ENCODE assay signal across 34 cellular contexts in the genomic region with DNA sequence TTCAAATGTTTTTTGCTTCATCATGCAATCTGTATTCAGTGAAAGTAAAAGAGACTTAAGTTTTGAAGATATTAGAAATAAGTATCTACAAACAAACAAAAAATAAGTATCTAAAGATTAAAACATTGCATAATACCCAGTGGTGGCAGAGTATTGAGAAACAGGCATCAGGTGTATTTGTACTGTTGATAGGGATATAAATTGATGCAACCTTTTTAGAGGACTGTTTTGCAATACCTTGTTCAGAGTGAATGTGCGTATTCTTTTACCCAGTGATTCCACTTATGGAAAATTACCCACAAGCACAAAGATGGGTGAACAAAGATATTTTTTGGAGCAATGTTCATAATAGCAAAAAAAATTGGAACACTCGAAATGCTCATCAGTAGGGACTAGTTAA.
DNase-seq lines count a peak whose midpoint lies in the region; ATAC-seq, FAIRE-seq and TF ChIP-seq lines count a peak whose summit lies in the region.
"Had no signal": no experiment of that assay in that cellular context is flagged by ENCODE, and none has a peak within 500 bp of the region (broad histone marks: within the 10 kb centered on the region; RNA-seq: fewer than 3 reads in every experiment).

No MANE protein-coding gene starts in this region.

- H3K4me1 ChIP-seq in RWPE2 (ENCODE audit: insufficient read depth, poor library complexity, severe bottlenecking): peaks cover 33% of the 10 kb centered on the region
- no peaks in the 10 kb centered on the region for H3K4me1 ChIP-seq in CD8-positive, alpha-beta memory T cell (ENCODE audit: insufficient read depth, low read length)
- H3K4me1 ChIP-seq: BE2C, left ventricle myocardium inferior, psoas muscle, SJSA1 had no signal

- ATAC-seq in RWPE2 (ENCODE audit: low read depth): peak; percentile 61
- ATAC-seq in HG03378 (IDR thresholded peaks at IDR 0.05; ENCODE audit: unreplicated experiment): no peak
- ATAC-seq: CD8-positive, alpha-beta T cell; psoas muscle; stimulated activated memory B cell treated with anti-CD40 and anti-IgM and Interleukin-4, amounts not matched to agents 10 μg/mL and 1 μg/mL and 100 μg/mL, for 72 hours; T-cell had no signal

- no peak overlapping the region for H3K4me3 Mint-ChIP-seq in mesothelial cell of epicardium
- no peak overlapping the region for H3K4me3 Mint-ChIP-seq in CD8-positive, alpha-beta memory T cell
- H3K4me3 Mint-ChIP-seq: activated B cell treated with CpG ODN at 0.5 μM for 24 hours; activated T-cell treated with anti-CD3 and anti-CD28 coated beads, Interleukin-2, amount 50 U/mL, for 24 hours; CD8-positive, alpha-beta T cell; HFFc6; naive B cell; stimulated activated memory B cell treated with anti-CD40 and anti-IgM and Interleukin-4, amounts not matched to agents 10 μg/mL and 1 μg/mL and 100 μg/mL, for 72 hours; T-cell; type B pancreatic cell had no signal

- CTCF ChIA-PET in CD8-positive, alpha-beta memory T cell (lab: Charles Lee): no interaction called here

- DNase-seq in H54 (ENCODE audit: insufficient read length, low spot score): no peak
- no peak for DNase-seq in RWPE2 (ENCODE audit: low spot score)
- DNase-seq in epithelial cell of prostate (ENCODE audit: low read depth, low spot score): peak; percentile 20
- DNase-seq in mesothelial cell of epicardium (ENCODE audit: low spot score in 2 of 2, unreplicated experiment in 2 of 2): no peak
- DNase-seq in activated gamma-delta T cell treated with Interleukin-2 at 50 U/mL for 16 hours: no peak
- DNase-seq in CD8-positive, alpha-beta memory T cell: no peak
- DNase-seq in head of caudate nucleus: no peak
- DNase-seq: activated B cell treated with CpG ODN at 0.5 μM for 24 hours; activated CD4-positive, alpha-beta T cell treated with anti-CD3 and anti-CD28 coated beads, Interleukin-2, amount 50 U/mL, for 1 hour; activated T-cell treated with anti-CD3 and anti-CD28 coated beads, Interleukin-2, amount 50 U/mL, for 24 hours; BE2C; CD8-positive, alpha-beta T cell; cerebellar nuclear complex; GM23248; HFFc6; KG1; left ventricle myocardium inferior; midbrain; MM.1S; naive B cell; NCI-H1436; NCI-H2081; NCI-H748 treated with DMSO at 0.1 percent for 48 hours; psoas muscle; stimulated activated CD4-positive, alpha-beta T cell treated with anti-CD3 and anti-CD28 coated beads, Interleukin-15, amount 100 ng/mL, for 24 hours; substantia nigra; T-cell had no signal

- H3K36me3 Mint-ChIP-seq in mesothelial cell of epicardium: peaks cover 2% of the 10 kb centered on the region
- peaks cover 15 to 33% (median 17%) of the 10 kb centered on the region in 3 donors for H3K36me3 Mint-ChIP-seq in CD8-positive, alpha-beta memory T cell
- H3K36me3 Mint-ChIP-seq: type B pancreatic cell had no signal

- no peaks in the 10 kb centered on the region for H3K36me3 ChIP-seq in RWPE2 (ENCODE audit: low read depth)
- no peaks in the 10 kb centered on the region for H3K36me3 ChIP-seq in CD8-positive, alpha-beta memory T cell (ENCODE audit: insufficient read depth, low read length)
- H3K36me3 ChIP-seq: BE2C, left ventricle myocardium inferior, neutrophil, SJSA1 had no signal

- H3K4me1 Mint-ChIP-seq in mesothelial cell of epicardium: peaks cover 7% of the 10 kb centered on the region
- H3K4me1 Mint-ChIP-seq in CD8-positive, alpha-beta memory T cell: peaks cover 11 to 31% (median 24%) of the 10 kb centered on the region in 3 donors
- H3K4me1 Mint-ChIP-seq: activated B cell treated with CpG ODN at 0.5 μM for 24 hours; naive B cell; stimulated activated memory B cell treated with anti-CD40 and anti-IgM and Interleukin-4, amounts not matched to agents 10 μg/mL and 1 μg/mL and 100 μg/mL, for 72 hours had no signal

- H3K9me3 ChIP-seq in RWPE2 (ENCODE audit: severe bottlenecking): no peaks in the 10 kb centered on the region
- H3K9me3 ChIP-seq in CD8-positive, alpha-beta memory T cell (ENCODE audit: low read length): no peaks in the 10 kb centered on the region
- H3K9me3 ChIP-seq: BE2C, left ventricle myocardium inferior, neutrophil, psoas muscle, SJSA1 had no signal

- peak overlapping the region; percentile 16 for H3K27ac Mint-ChIP-seq in mesothelial cell of epicardium
- peak overlapping the region in 1 of 8 donors; percentile 32 for H3K27ac Mint-ChIP-seq in CD8-positive, alpha-beta memory T cell
- H3K27ac Mint-ChIP-seq: activated B cell treated with CpG ODN at 0.5 μM for 24 hours; CD8-positive, alpha-beta T cell; HFFc6; naive B cell; stimulated activated memory B cell treated with anti-CD40 and anti-IgM and Interleukin-4, amounts not matched to agents 10 μg/mL and 1 μg/mL and 100 μg/mL, for 72 hours; T-cell; type B pancreatic cell had no signal

- FAIRE-seq in H54 (lab: Jason Lieb, UNC): peak; percentile 20
- FAIRE-seq: endometrium, RCC 7860 had no signal

- no peak for TF ChIP-seq CTCF in RWPE2 (IDR thresholded peaks at IDR 0.05; ENCODE audit: poor library complexity, severe bottlenecking)
- TF ChIP-seq CTCF in mesothelial cell of epicardium (IDR thresholded peaks at IDR 0.05; ENCODE audit: unreplicated experiment): no peak

- H3K27me3 ChIP-seq in RWPE2 (ENCODE audit: insufficient read depth, poor library complexity, severe bottlenecking): no peaks in the 10 kb centered on the region
- H3K27me3 ChIP-seq in CD8-positive, alpha-beta memory T cell (ENCODE audit: insufficient read depth, low read length, poor library complexity, severe bottlenecking): no peaks in the 10 kb centered on the region
- H3K27me3 ChIP-seq: BE2C had no signal

- peak overlapping the region; percentile 79 for H3K27ac ChIP-seq in RWPE2 (ENCODE audit: poor library complexity, severe bottlenecking)
- peak overlapping the region; percentile 89 for H3K27ac ChIP-seq in epithelial cell of prostate
- H3K27ac ChIP-seq in CD8-positive, alpha-beta memory T cell (ENCODE audit: low read depth, low read length): no peak overlapping the region
- H3K27ac ChIP-seq: GM23248, left ventricle myocardium inferior, neutrophil, psoas muscle, SJSA1 had no signal

- TF ChIP-seq POLR2A in H54 (IDR thresholded peaks at IDR 0.05; ENCODE audit: low read depth, low read length): no peak

- no peak overlapping the region for H3K4me3 ChIP-seq in RWPE2 (ENCODE audit: severe bottlenecking)
- no peak overlapping the region for H3K4me3 ChIP-seq in CD8-positive, alpha-beta memory T cell (ENCODE audit: low read length)
- H3K4me3 ChIP-seq: GM23248, left ventricle myocardium inferior, psoas muscle, SJSA1 had no signal

- no peaks in the 10 kb centered on the region for H3K27me3 Mint-ChIP-seq in mesothelial cell of epicardium (ENCODE audit: low read depth)
- no peaks in the 10 kb centered on the region for H3K27me3 Mint-ChIP-seq in CD8-positive, alpha-beta memory T cell
- H3K27me3 Mint-ChIP-seq: activated B cell treated with CpG ODN at 0.5 μM for 24 hours; activated T-cell treated with anti-CD3 and anti-CD28 coated beads, Interleukin-2, amount 50 U/mL, for 24 hours; stimulated activated memory B cell treated with anti-CD40 and anti-IgM and Interleukin-4, amounts not matched to agents 10 μg/mL and 1 μg/mL and 100 μg/mL, for 72 hours; T-cell; type B pancreatic cell had no signal

- H3K9me3 Mint-ChIP-seq in mesothelial cell of epicardium: peaks cover 9% of the 10 kb centered on the region
- H3K9me3 Mint-ChIP-seq in CD8-positive, alpha-beta memory T cell: peaks cover 0 to 1% (median 0%) of the 10 kb centered on the region in 5 donors
- H3K9me3 Mint-ChIP-seq: activated B cell treated with CpG ODN at 0.5 μM for 24 hours; activated T-cell treated with anti-CD3 and anti-CD28 coated beads, Interleukin-2, amount 50 U/mL, for 24 hours had no signal

- intact Hi-C loops in head of caudate nucleus (cut with DNase I): no loop called here

- POLR2A ChIA-PET in CD8-positive, alpha-beta memory T cell (lab: Charles Lee): no interaction called here
